In genomic region chr5:172953776-172954189, GRCh38 we compare ENCODE assay signal across 13 cellular contexts. TPM values are rescaled to one million over a fixed set of nuclear protein-coding genes. Genes with fewer than 3 reads are reported as not detected.
DNase-seq lines count a peak whose midpoint lies in the region; TF ChIP-seq lines count a peak whose summit lies in the region.
"Had no signal": no experiment of that assay in that cellular context is flagged by ENCODE, and none has a peak within 500 bp of the region (broad histone marks: within the 10 kb centered on the region; RNA-seq: fewer than 3 reads in every experiment).

No MANE protein-coding gene starts in this region.

- peaks cover 7 to 29% (median 12%) of the 10 kb centered on the region in 4 donors for H3K4me1 ChIP-seq in stomach

- H3K4me1 Mint-ChIP-seq in nephron = peaks cover 40% of the 10 kb centered on the region

- H3K4me3 ChIP-seq in MG63 (no peak overlapping the region), coronary artery (no peak overlapping the region), stomach (no peak overlapping the region)
- H3K4me3 ChIP-seq: lung had no signal

- H3K27ac ChIP-seq in coronary artery (peak overlapping the region; percentile 22 to 73), stomach (peak overlapping the region in 2 of 5 donors; percentile 61 to 65)

- H3K36me3 ChIP-seq in MG63 (peaks cover 35% of the 10 kb centered on the region), stomach (peaks cover 11 to 34% (median 33%) of the 10 kb centered on the region in 4 donors)

- H3K9me3 Mint-ChIP-seq in nephron = no peaks in the 10 kb centered on the region
- H3K9me3 Mint-ChIP-seq: activated CD4-positive, alpha-beta T cell treated with anti-CD3 and anti-CD28 coated beads, Interleukin-2, amount 10 ng/mL, durations not matched to agents 24 days and 14 days had no signal

- DNase-seq in AG08395 (ENCODE audit: low spot score) (peak; percentile 77), MG63 (peak; percentile 80), coronary artery (ENCODE audit: low spot score) (no peak), stomach (no peak), NCI-H510A treated with DMSO at 0.1 percent for 48 hours (lab: John Stamatoyannopoulos, UW) (no peak), HPDE6-E6E7 (ENCODE audit: extremely low spot score) (no peak)
- no peak for DNase-seq in stimulated activated CD4-positive, alpha-beta T cell treated with anti-CD3 and anti-CD28 coated beads, Interleukin-2, amount 100 ng/mL, for 24 hours
- DNase-seq: activated CD4-positive, alpha-beta T cell treated with anti-CD3 and anti-CD28 coated beads, Interleukin-2, amount 10 ng/mL, durations not matched to agents 24 days and 14 days; NCI-H146; NCI-H774 had no signal

- H3K27me3 ChIP-seq in MG63 (no peaks in the 10 kb centered on the region), stomach (no peaks in the 10 kb centered on the region)

- H3K27ac Mint-ChIP-seq in nephron = peak overlapping the region; percentile 9 to 61 (median 13)
- H3K27ac Mint-ChIP-seq: activated CD4-positive, alpha-beta T cell treated with anti-CD3 and anti-CD28 coated beads, Interleukin-2, amount 10 ng/mL, durations not matched to agents 24 days and 14 days; B cell had no signal

- no peak for TF ChIP-seq POLR2A in stomach (IDR thresholded peaks at IDR 0.05)

- TF ChIP-seq CTCF in coronary artery (IDR thresholded peaks at IDR 0.05) (no peak), nephron (IDR thresholded peaks at IDR 0.05; ENCODE audit: unreplicated experiment in 3 of 3) (no peak), stomach (IDR thresholded peaks at IDR 0.05) (no peak)

- no peaks in the 10 kb centered on the region for H3K9me3 ChIP-seq in MG63
- no peaks in the 10 kb centered on the region for H3K9me3 ChIP-seq in stomach

- no peaks in the 10 kb centered on the region for H3K27me3 Mint-ChIP-seq in nephron (ENCODE audit: low read depth)
- H3K27me3 Mint-ChIP-seq: B cell had no signal

- intact Hi-C loops in stomach (cut with DNase I; ENCODE audit: low total_unique reads) = loop anchor here (10.0 kb wide), 1 partner anchor 499 kb away; the partner anchor contains the start of gene SH3PXD2B

- H3K4me3 Mint-ChIP-seq in nephron = peak overlapping the region in 2 of 3 experiments; percentile 22 to 38
- H3K4me3 Mint-ChIP-seq: activated CD4-positive, alpha-beta T cell treated with anti-CD3 and anti-CD28 coated beads, Interleukin-2, amount 10 ng/mL, durations not matched to agents 24 days and 14 days; B cell had no signal

- no peak for TF ChIP-seq EP300 in stomach (IDR thresholded peaks at IDR 0.05)

- peaks cover 9% of the 10 kb centered on the region for H3K36me3 Mint-ChIP-seq in nephron (ENCODE audit: low read depth)

- 52 to 74% (median 70%) methylated on average over 3 of the region's 3 CpGs for WGBS in stomach, 5 donors

RNA-seq across cellular contexts. Expression of gene RPL26L1, which starts 5.4 kb away (rescaled TPM):
- total RNA-seq in MG63 (2014; rRNA removed; shearing (Covaris generic); ENCODE audit: low replicate concordance) = 132 and 142 TPM in 2 replicates
- total RNA-seq in stomach = 10 to 100 TPM in 4 of 5 donors, 1 to 10 TPM in 1; 7.0 to 51.6 (median 21.9) TPM
- polyA plus RNA-seq in stomach = 10 to 100 TPM; 39.9 to 62.1 (median 60.8) TPM

RNA-seq across cellular contexts. Expression of gene ATP6V0E1, which starts 29.8 kb away (rescaled TPM):
- total RNA-seq in MG63 (2014; rRNA removed; shearing (Covaris generic); ENCODE audit: low replicate concordance) = 296 and 325 TPM in 2 replicates
- 100 to 1,000 TPM in 4 of 5 donors, 10 to 100 TPM in 1; 18.0 to 134 (median 127) TPM for total RNA-seq in stomach
- polyA plus RNA-seq in stomach = 100 to 1,000 TPM; 158 to 328 (median 246) TPM

Comparison
In these comparisons a context has a peak if more than half of its experiments do, and no peak if none do; other contexts are left out.
1. DNase-seq: peak in AG08395 (single experiment) and MG63 (single experiment); none in coronary artery (single experiment), stomach (single experiment), NCI-H510A treated with DMSO at 0.1 percent for 48 hours (single experiment), HPDE6-E6E7 (single experiment) and stimulated activated CD4-positive, alpha-beta T cell treated with anti-CD3 and anti-CD28 coated beads, Interleukin-2, amount 100 ng/mL, for 24 hours (0 of 2).